Comparison of ENCODE assay signal across 1 cellular context in genomic region chr19:47436712-47437401, GRCh38.
TF ChIP-seq lines count a peak whose summit lies in the region.

No MANE protein-coding gene starts in this region.

TF ChIP-seq in SK-N-SH, 30 proteins besides CTCF, POLR2A, EP300 and RAD21 (continued from another document):
- TF ChIP-seq REST (IDR thresholded peaks at IDR 0.05; ENCODE audit: low read depth, low read length) (0 out of 2 replicates have a peak, but pooled peaks have one; percentile 31), NFIC (IDR thresholded peaks at IDR 0.05; ENCODE audit: borderline replicate concordance) (no peak), JUND (IDR thresholded peaks at IDR 0.05) (no peak), SMC3 (IDR thresholded peaks at IDR 0.05; ENCODE audit: low read depth, low read length) (peak; percentile 96), EZH2phosphoT487 (IDR thresholded peaks at IDR 0.05; ENCODE audit: borderline replicate concordance, low read depth) (no peak)
